ENCODE assay signal across 1 cellular context in genomic region chr9:99222416-99223280, GRCh38.
TF ChIP-seq lines count a peak whose summit lies in the region.

No MANE protein-coding gene starts in this region.

TF ChIP-seq in H1, 55 proteins besides CTCF, POLR2A, EP300 and RAD21 (continued from another document):
- TF ChIP-seq RXRA (IDR thresholded peaks at IDR 0.05; ENCODE audit: insufficient read depth, low read depth, low read length): no peak
- TF ChIP-seq KDM5A (IDR thresholded peaks at IDR 0.05; ENCODE audit: low read length): peak; percentile 33; the same call in 1 of the 2 replicates
- TF ChIP-seq SUZ12 (IDR thresholded peaks at IDR 0.05; ENCODE audit: low read length): no peak
- no peak for TF ChIP-seq BCL11A (IDR thresholded peaks at IDR 0.05; ENCODE audit: low read depth in 2 of 2, low read length in 2 of 2)
- no peak for TF ChIP-seq CEBPB (IDR thresholded peaks at IDR 0.05; ENCODE audit: low read depth, low read length)
- TF ChIP-seq GTF2F1 (IDR thresholded peaks at IDR 0.05; ENCODE audit: borderline replicate concordance, low read depth, low read length): no peak
